In genomic region chr2:230784840-230785239, GRCh38 we compare ENCODE assay signal across 16 cellular contexts.
A peak's percentile ranks its signal among the peaks of the same experiment; 100 is the strongest.
DNase-seq lines count a peak whose midpoint lies in the region; ATAC-seq and TF ChIP-seq lines count a peak whose summit lies in the region.
"Had no signal": no experiment of that assay in that cellular context is flagged by ENCODE, and none has a peak within 500 bp of the region (broad histone marks: within the 10 kb centered on the region; RNA-seq: fewer than 3 reads in every experiment).

No MANE protein-coding gene starts in this region.

- H3K9ac ChIP-seq in neuronal stem cell (ENCODE audit: low read depth, low read length, poor library complexity): no peak overlapping the region
- H3K9ac ChIP-seq: parathyroid adenoma had no signal

- H3K23ac ChIP-seq in neuronal stem cell (ENCODE audit: low read depth, low read length, poor library complexity): no peak overlapping the region

- H3K4me3 ChIP-seq in sigmoid colon (no peak overlapping the region), neuronal stem cell (ENCODE audit: low read length in 2 of 2) (no peak overlapping the region)
- H3K4me3 ChIP-seq: testis had no signal

- H3K36me3 ChIP-seq in sigmoid colon (no peaks in the 10 kb centered on the region), neuronal stem cell (replicated peaks in 1 of 2; ENCODE audit: control insufficient read depth in 2 of 2, insufficient read depth in 2 of 2, low read length in 2 of 2) (peaks cover 4 to 26% of the 10 kb centered on the region in 2 donors)

- no peak overlapping the region for H3K4me2 ChIP-seq in neuronal stem cell (ENCODE audit: insufficient read depth, low read length, poor library complexity, severe bottlenecking)

- no peak overlapping the region for H3K4ac ChIP-seq in neuronal stem cell (ENCODE audit: low read length)

- H3K27ac ChIP-seq in sigmoid colon (peak overlapping the region in 3 of 4 donors; percentile 49 to 50 (median 50)), neuronal stem cell (replicated peaks; ENCODE audit: low read length) (no peak overlapping the region)
- H3K27ac ChIP-seq: parathyroid adenoma, testis had no signal

- H3K18ac ChIP-seq in neuronal stem cell (ENCODE audit: low read length): no peak overlapping the region

- DNase-seq in T-helper 1 cell (no peak), glomerular visceral epithelial cell (ENCODE audit: extremely low spot score) (peak; percentile 36), sigmoid colon (no peak), neuronal stem cell (ENCODE audit: low spot score) (no peak), activated gamma-delta T cell (lab: John Stamatoyannopoulos, UW) (no peak)
- no peak for DNase-seq in activated CD8-positive, alpha-beta T cell treated with anti-CD3 and anti-CD28 coated beads, Interleukin-2, amount 10 ng/mL, durations not matched to agents 7 days and 5 days
- no peak for DNase-seq in activated CD4-positive, CD25-positive, alpha-beta regulatory T cell (lab: John Stamatoyannopoulos, UW)
- DNase-seq: activated CD8-positive, alpha-beta memory T cell treated with anti-CD3 and anti-CD28 coated beads, Interleukin-2, amount 50 U/mL, for 4 hours; DMS 273 treated with DMSO at 0.1 percent for 48 hours; Karpas-422; NCI-H2171; T-helper 9 cell; testis had no signal

- H3K4me3 Mint-ChIP-seq in T-helper 1 cell treated with Interleukin-12 subunit alpha and Interleukin-12 subunit beta and Interleukin-4 antibody, amounts not matched to agents 30 μg/mL and 1 μg/mL, for 36 hours: no peak overlapping the region
- no peak overlapping the region for H3K4me3 Mint-ChIP-seq in activated CD8-positive, alpha-beta T cell treated with anti-CD3 and anti-CD28 coated beads, Interleukin-2, amount 10 ng/mL, durations not matched to agents 7 days and 5 days
- H3K4me3 Mint-ChIP-seq: central memory CD8-positive, alpha-beta T cell had no signal

- H3K4me1 ChIP-seq in sigmoid colon (peaks cover 0 to 28% (median 14%) of the 10 kb centered on the region in 4 donors), neuronal stem cell (ENCODE audit: control insufficient read depth in 2 of 2, insufficient read depth in 1 of 2, low read depth in 1 of 2, low read length in 2 of 2) (no peaks in the 10 kb centered on the region)
- H3K4me1 ChIP-seq: testis had no signal

- no peaks in the 10 kb centered on the region for H3K27me3 ChIP-seq in sigmoid colon
- no peaks in the 10 kb centered on the region for H3K27me3 ChIP-seq in neuronal stem cell (ENCODE audit: control insufficient read depth in 3 of 3, insufficient read depth in 3 of 3, low read depth in 1 of 3, low read length in 3 of 3)
- H3K27me3 ChIP-seq: testis had no signal

- no peak overlapping the region for H2BK15ac ChIP-seq in neuronal stem cell (ENCODE audit: low read length)

- H2BK120ac ChIP-seq in neuronal stem cell (ENCODE audit: low read depth, low read length): no peak overlapping the region

- peaks cover 67% of the 10 kb centered on the region for H3K4me1 Mint-ChIP-seq in T-helper 1 cell treated with Interleukin-12 subunit alpha and Interleukin-12 subunit beta and Interleukin-4 antibody, amounts not matched to agents 30 μg/mL and 1 μg/mL, for 36 hours (ENCODE audit: low read depth)
- peaks cover 71% of the 10 kb centered on the region for H3K4me1 Mint-ChIP-seq in activated CD8-positive, alpha-beta T cell treated with anti-CD3 and anti-CD28 coated beads, Interleukin-2, amount 10 ng/mL, durations not matched to agents 7 days and 5 days (ENCODE audit: low read depth)

- H3K27me3 Mint-ChIP-seq in T-helper 1 cell treated with Interleukin-12 subunit alpha and Interleukin-12 subunit beta and Interleukin-4 antibody, amounts not matched to agents 30 μg/mL and 1 μg/mL, for 36 hours (ENCODE audit: low read depth): no peaks in the 10 kb centered on the region
- H3K27me3 Mint-ChIP-seq in activated CD8-positive, alpha-beta T cell treated with anti-CD3 and anti-CD28 coated beads, Interleukin-2, amount 10 ng/mL, durations not matched to agents 7 days and 5 days (ENCODE audit: low read depth): no peaks in the 10 kb centered on the region
- H3K27me3 Mint-ChIP-seq: central memory CD8-positive, alpha-beta T cell had no signal

- H2BK5ac ChIP-seq in neuronal stem cell (ENCODE audit: low read length): no peak overlapping the region

- no peak overlapping the region for H4K91ac ChIP-seq in neuronal stem cell (ENCODE audit: low read depth, low read length, poor library complexity)

- no peak for TF ChIP-seq POLR2A in sigmoid colon (IDR thresholded peaks at IDR 0.05)

- H3K9me3 Mint-ChIP-seq in T-helper 1 cell treated with Interleukin-12 subunit alpha and Interleukin-12 subunit beta and Interleukin-4 antibody, amounts not matched to agents 30 μg/mL and 1 μg/mL, for 36 hours: peaks cover 33% of the 10 kb centered on the region
- peaks cover 54% of the 10 kb centered on the region for H3K9me3 Mint-ChIP-seq in activated CD8-positive, alpha-beta T cell treated with anti-CD3 and anti-CD28 coated beads, Interleukin-2, amount 10 ng/mL, durations not matched to agents 7 days and 5 days (ENCODE audit: insufficient read depth)

- ATAC-seq in activated CD8-positive, alpha-beta T cell treated with anti-CD3 and anti-CD28 coated beads, Interleukin-2, amount 10 ng/mL, durations not matched to agents 7 days and 5 days: no peak

- no peak overlapping the region for H4K8ac ChIP-seq in neuronal stem cell (ENCODE audit: low read depth, low read length)

- H2AFZ ChIP-seq in neuronal stem cell (ENCODE audit: low read length): no peak overlapping the region
- H2AFZ ChIP-seq: parathyroid adenoma had no signal

- WGBS in sigmoid colon, 2 donors: 85 to 88% methylated on average over 2 of the region's 2 CpGs
- WGBS in neuronal stem cell (ENCODE audit: extremely low coverage in 2 of 2, insufficient read length in 2 of 2, insufficient replicate concordance in 1 of 2), 2 donors: no CpG with 5 or more reads among the region's 2 CpGs

- no peak overlapping the region for H2AK5ac ChIP-seq in neuronal stem cell (ENCODE audit: low read depth, low read length)

- H3K36me3 Mint-ChIP-seq in T-helper 1 cell treated with Interleukin-12 subunit alpha and Interleukin-12 subunit beta and Interleukin-4 antibody, amounts not matched to agents 30 μg/mL and 1 μg/mL, for 36 hours (ENCODE audit: low read depth): peaks cover 83% of the 10 kb centered on the region
- H3K36me3 Mint-ChIP-seq in activated CD8-positive, alpha-beta T cell treated with anti-CD3 and anti-CD28 coated beads, Interleukin-2, amount 10 ng/mL, durations not matched to agents 7 days and 5 days (ENCODE audit: low read depth): peaks cover 93% of the 10 kb centered on the region

- TF ChIP-seq CTCF in sigmoid colon (IDR thresholded peaks at IDR 0.05): no peak

- POLR2A ChIA-PET in activated CD8-positive, alpha-beta T cell treated with anti-CD3 and anti-CD28 coated beads, Interleukin-2, amount 10 ng/mL, durations not matched to agents 7 days and 5 days (lab: Charles Lee): no interaction called here

- H3K9me3 ChIP-seq in sigmoid colon (peaks cover 0 to 9% (median 0%) of the 10 kb centered on the region in 4 donors), neuronal stem cell (replicated peaks in 1 of 2; ENCODE audit: control insufficient read depth in 2 of 2, insufficient read depth in 1 of 2, low read depth in 1 of 2, low read length in 2 of 2) (peaks cover 10 to 44% of the 10 kb centered on the region in 2 donors)
- H3K9me3 ChIP-seq: testis had no signal

- peaks cover 2% of the 10 kb centered on the region for H3K79me1 ChIP-seq in neuronal stem cell (ENCODE audit: low read depth, low read length)

- no peak for TF ChIP-seq EP300 in sigmoid colon (IDR thresholded peaks at IDR 0.05)

- H3K27ac Mint-ChIP-seq in T-helper 1 cell treated with Interleukin-12 subunit alpha and Interleukin-12 subunit beta and Interleukin-4 antibody, amounts not matched to agents 30 μg/mL and 1 μg/mL, for 36 hours: peak overlapping the region; percentile 64
- peak overlapping the region; percentile 47 for H3K27ac Mint-ChIP-seq in activated CD8-positive, alpha-beta T cell treated with anti-CD3 and anti-CD28 coated beads, Interleukin-2, amount 10 ng/mL, durations not matched to agents 7 days and 5 days

- intact Hi-C loops in sigmoid colon (cut with DNase I): no loop called here

- H3K14ac ChIP-seq in neuronal stem cell (ENCODE audit: low read length): no peak overlapping the region

- no peak overlapping the region for H2BK12ac ChIP-seq in neuronal stem cell (ENCODE audit: low read length)

- CTCF ChIA-PET in activated CD8-positive, alpha-beta T cell treated with anti-CD3 and anti-CD28 coated beads, Interleukin-2, amount 10 ng/mL, durations not matched to agents 7 days and 5 days (lab: Charles Lee): interaction anchor here (1.5 kb wide), 1 partner anchor 23 kb away, joined by 3 read pairs; no protein-coding TSS in a partner anchor
